8 cellular contexts compared by ENCODE assay signal in genomic region chr20:62622877-62623487, GRCh38. TPM values are rescaled to one million over a fixed set of nuclear protein-coding genes. Genes with fewer than 3 reads are reported as not detected.
DNase-seq lines count a peak whose midpoint lies in the region; ATAC-seq and TF ChIP-seq lines count a peak whose summit lies in the region.

No MANE protein-coding gene starts in this region.

- WGBS in adrenal gland, 4 donors = 10 to 57% (median 33%) methylated on average over 3 to 29 of the region's 29 CpGs

- H3K27ac Mint-ChIP-seq in activated CD4-positive, alpha-beta T cell treated with anti-CD3 and anti-CD28 coated beads for 36 hours = peak overlapping the region; percentile 96
- peak overlapping the region; percentile 93 for H3K27ac Mint-ChIP-seq in memory B cell

- H3K36me3 Mint-ChIP-seq in activated CD4-positive, alpha-beta T cell treated with anti-CD3 and anti-CD28 coated beads for 36 hours (ENCODE audit: low read depth) = no peaks in the 10 kb centered on the region
- no peaks in the 10 kb centered on the region for H3K36me3 Mint-ChIP-seq in memory B cell

- H3K4me1 ChIP-seq in adrenal gland (replicated peaks in 1 of 2) (peaks cover 20 to 33% of the 10 kb centered on the region in 2 donors), tibial artery (peaks cover 0 to 29% (median 23%) of the 10 kb centered on the region in 4 donors)

- intact Hi-C loops in activated CD4-positive, alpha-beta T cell treated with anti-CD3 and anti-CD28 coated beads for 36 hours (cut with DNase I, micrococcal nuclease) = loop anchor here in 1 of 2 experiments (1.0 to 5.0 kb wide), 3 partner anchors 121 to 321 kb away; partner anchors contain the start of genes ADRM1 and RPS21
- intact Hi-C loops in adrenal gland (cut with DNase I) = no loop called here
- intact Hi-C loops in tibial artery (cut with DNase I; ENCODE audit: low total_unique reads) = no loop called here

- no peak for TF ChIP-seq POLR2A in adrenal gland (IDR thresholded peaks at IDR 0.05)

- POLR2A ChIA-PET in activated CD4-positive, alpha-beta T cell treated with anti-CD3 and anti-CD28 coated beads for 36 hours (lab: Charles Lee) = interaction anchor here (0.6 to 0.8 kb wide), 2 partner anchors 19 to 56 kb away, joined by 3 read pairs; partner anchors contain the start of gene SLCO4A1

- peak overlapping the region; percentile 69 for H3K4me3 Mint-ChIP-seq in activated CD4-positive, alpha-beta T cell treated with anti-CD3 and anti-CD28 coated beads for 36 hours
- peak overlapping the region; percentile 82 for H3K4me3 Mint-ChIP-seq in memory B cell

- ATAC-seq in activated CD4-positive, alpha-beta T cell treated with anti-CD3 and anti-CD28 coated beads for 36 hours = peak; percentile 8
- no peak for ATAC-seq in memory B cell (ENCODE audit: low read depth)

- H3K27me3 Mint-ChIP-seq in activated CD4-positive, alpha-beta T cell treated with anti-CD3 and anti-CD28 coated beads for 36 hours = no peaks in the 10 kb centered on the region
- no peaks in the 10 kb centered on the region for H3K27me3 Mint-ChIP-seq in memory B cell

- no peak for DNase-seq in activated CD4-positive, alpha-beta T cell treated with anti-CD3 and anti-CD28 coated beads for 36 hours
- DNase-seq in activated CD4-positive, alpha-beta T cell treated with anti-CD3 and anti-CD28 coated beads, Interleukin-2, amount 50 U/mL, for 48 hours = no peak
- DNase-seq in adrenal gland = peak in 4 of 7 donors; percentile 54 to 73 (median 62)
- DNase-seq in memory B cell (ENCODE audit: low spot score in 2 of 2) = no peak
- no peak for DNase-seq in tibial artery
- no peak for DNase-seq in HPDE6-E6E7 (ENCODE audit: extremely low spot score)
- no peak for DNase-seq in HT-29 (ENCODE audit: low spot score)
- DNase-seq in stimulated activated CD4-positive, alpha-beta T cell treated with anti-CD3 and anti-CD28 coated beads, Interleukin-2, amount 100 ng/mL, for 24 hours = no peak

- no peak overlapping the region for H3K4me3 ChIP-seq in adrenal gland
- H3K4me3 ChIP-seq in tibial artery = no peak overlapping the region

- H3K27ac ChIP-seq in adrenal gland = peak overlapping the region; percentile 93 to 98 (median 96)
- peak overlapping the region; percentile 51 to 59 for H3K27ac ChIP-seq in tibial artery

- no peaks in the 10 kb centered on the region for H3K9me3 Mint-ChIP-seq in activated CD4-positive, alpha-beta T cell treated with anti-CD3 and anti-CD28 coated beads for 36 hours (ENCODE audit: low read depth)
- no peaks in the 10 kb centered on the region for H3K9me3 Mint-ChIP-seq in memory B cell

- no peaks in the 10 kb centered on the region for H3K36me3 ChIP-seq in adrenal gland (replicated peaks in 1 of 2)
- no peaks in the 10 kb centered on the region for H3K36me3 ChIP-seq in tibial artery

- no peaks in the 10 kb centered on the region for H3K27me3 ChIP-seq in adrenal gland
- peaks cover 0 to 62% of the 10 kb centered on the region in 2 donors for H3K27me3 ChIP-seq in tibial artery

- no peaks in the 10 kb centered on the region for H3K9me3 ChIP-seq in adrenal gland (replicated peaks in 1 of 3)
- no peaks in the 10 kb centered on the region for H3K9me3 ChIP-seq in tibial artery

- CTCF ChIA-PET in activated CD4-positive, alpha-beta T cell treated with anti-CD3 and anti-CD28 coated beads for 36 hours (lab: Charles Lee) = interaction anchor here (0.6 to 1.6 kb wide), 6 partner anchors 14 to 211 kb away, joined by 3 to 7 read pairs (median 4); no protein-coding TSS in a partner anchor

- peaks cover 33% of the 10 kb centered on the region for H3K4me1 Mint-ChIP-seq in activated CD4-positive, alpha-beta T cell treated with anti-CD3 and anti-CD28 coated beads for 36 hours
- peaks cover 25% of the 10 kb centered on the region for H3K4me1 Mint-ChIP-seq in memory B cell

- TF ChIP-seq CTCF in adrenal gland (IDR thresholded peaks at IDR 0.05) = no peak
- TF ChIP-seq CTCF in tibial artery (IDR thresholded peaks at IDR 0.05) = no peak

RNA-seq across cellular contexts. Expression of gene SLCO4A1, which starts 19.3 kb away (rescaled TPM):
- total RNA-seq in activated CD4-positive, alpha-beta T cell treated with anti-CD3 and anti-CD28 coated beads for 36 hours = 10 to 100 TPM; 40.5 to 43.4 TPM
- 1 to 10 TPM; 2.4 to 8.6 (median 4.9) TPM for total RNA-seq in adrenal gland
- polyA plus RNA-seq in adrenal gland = 10 to 100 TPM in 2 of 3 donors, 1 to 10 TPM in 1; 2.9 to 27.0 (median 20.7) TPM
- total RNA-seq in HT-29 (2014; rRNA removed; shearing (Covaris generic)) = 78.8 and 83.4 TPM in 2 replicates

Comparison
In these comparisons a context has a peak if more than half of its experiments do, and no peak if none do; other contexts are left out.
1. DNase-seq: peak in adrenal gland (4 of 7); none in activated CD4-positive, alpha-beta T cell treated with anti-CD3 and anti-CD28 coated beads for 36 hours (single experiment), activated CD4-positive, alpha-beta T cell treated with anti-CD3 and anti-CD28 coated beads, Interleukin-2, amount 50 U/mL, for 48 hours (0 of 2), memory B cell (0 of 2), tibial artery (0 of 2), HPDE6-E6E7 (single experiment), HT-29 (single experiment) and stimulated activated CD4-positive, alpha-beta T cell treated with anti-CD3 and anti-CD28 coated beads, Interleukin-2, amount 100 ng/mL, for 24 hours (0 of 2).